ENCODE assay signal across 15 cellular contexts in the genomic region with DNA sequence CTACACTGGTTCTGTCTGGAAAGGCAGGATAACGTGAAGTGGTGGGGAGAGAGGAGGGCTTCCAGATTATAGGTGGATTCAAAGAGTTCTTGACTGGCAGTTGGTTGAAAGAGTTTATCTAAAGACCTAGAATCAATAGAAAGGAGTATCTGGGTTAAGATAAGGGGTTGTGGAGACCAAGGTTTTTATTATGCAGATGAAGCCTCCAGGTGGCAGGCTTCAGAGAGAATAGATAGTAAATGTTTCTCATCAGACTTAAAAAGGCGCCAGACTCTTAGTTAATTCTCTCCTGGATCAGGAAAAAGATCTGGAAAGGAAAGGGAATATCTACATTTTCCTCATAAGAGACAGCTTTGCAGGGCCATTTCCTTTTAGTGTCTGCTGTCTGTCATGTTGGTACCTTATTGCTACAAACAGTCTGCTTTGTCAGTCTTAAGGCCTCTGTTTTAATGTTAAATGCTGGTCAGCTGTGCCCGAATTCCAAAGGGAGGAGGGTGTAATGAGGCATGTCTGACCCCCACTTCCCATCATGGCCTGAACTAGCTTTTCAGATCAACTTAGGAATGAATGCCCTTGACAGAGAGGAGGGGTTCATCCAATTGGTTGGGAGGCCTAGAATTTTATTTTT.
A peak's percentile ranks its signal among the peaks of the same experiment; 100 is the strongest.
DNase-seq lines count a peak whose midpoint lies in the region; ATAC-seq and TF ChIP-seq lines count a peak whose summit lies in the region.
"Had no signal": no experiment of that assay in that cellular context is flagged by ENCODE, and none has a peak within 500 bp of the region (broad histone marks: within the 10 kb centered on the region; RNA-seq: fewer than 3 reads in every experiment).

No MANE protein-coding gene starts in this region.

- DNase-seq in NCI-H2107 treated with DMSO at 0.1 percent for 48 hours (lab: John Stamatoyannopoulos, UW; ENCODE audit: unreplicated experiment) (peak; percentile 18), NCI-H2107 (lab: John Stamatoyannopoulos, UW) (no peak), astrocyte of the hippocampus (ENCODE audit: low read depth, low spot score) (peak; percentile 10), kidney tubule cell (ENCODE audit: low spot score) (peak; percentile 47), neuronal stem cell (ENCODE audit: low spot score) (no peak), dorsolateral prefrontal cortex (no peak), DMS53 (lab: John Stamatoyannopoulos, UW) (no peak)
- DNase-seq: NCI-H146, NCI-H2171, NCI-H82, SHP77 had no signal

- WGBS in neuronal stem cell (ENCODE audit: extremely low coverage in 2 of 2, insufficient read length in 2 of 2, insufficient replicate concordance in 1 of 2), 2 donors = no CpG with 5 or more reads among the region's 3 CpGs

- no peak overlapping the region for H3K18ac ChIP-seq in neuronal stem cell (ENCODE audit: low read length)

- H3K4me3 ChIP-seq in neuronal stem cell (ENCODE audit: low read length in 2 of 2) = no peak overlapping the region
- no peak overlapping the region for H3K4me3 ChIP-seq in dorsolateral prefrontal cortex
- H3K4me3 ChIP-seq: HAP-1 had no signal

- no peak overlapping the region for H3K9ac ChIP-seq in neuronal stem cell (ENCODE audit: low read depth, low read length, poor library complexity)

- H3K27ac ChIP-seq in neuronal stem cell (replicated peaks; ENCODE audit: low read length) (no peak overlapping the region), dorsolateral prefrontal cortex (no peak overlapping the region)
- H3K27ac ChIP-seq: 22Rv1 had no signal

- no peak overlapping the region for H2BK15ac ChIP-seq in neuronal stem cell (ENCODE audit: low read length)

- no peak overlapping the region for H3K14ac ChIP-seq in neuronal stem cell (ENCODE audit: low read length)

- ATAC-seq in esophagus mucosa = no peak
- ATAC-seq: SK-N-SH treated with all-trans-retinoic acid at 6 μM for 48 hours had no signal

- TF ChIP-seq CTCF in dorsolateral prefrontal cortex (IDR thresholded peaks at IDR 0.05 in 54 of 56, conservative IDR thresholded peaks at IDR 0.05 in 2 of 56; ENCODE audit: low read depth in 1 of 56, partially characterized antibody in 56 of 56) = no peak

- no peak overlapping the region for H3K23ac ChIP-seq in neuronal stem cell (ENCODE audit: low read depth, low read length, poor library complexity)

- peaks cover 8% of the 10 kb centered on the region for H3K79me1 ChIP-seq in neuronal stem cell (ENCODE audit: low read depth, low read length)

- no peak overlapping the region for H2BK5ac ChIP-seq in neuronal stem cell (ENCODE audit: low read length)

- H2BK12ac ChIP-seq in neuronal stem cell (ENCODE audit: low read length) = no peak overlapping the region

- H2AK5ac ChIP-seq in neuronal stem cell (ENCODE audit: low read depth, low read length) = no peak overlapping the region

- H2AFZ ChIP-seq in neuronal stem cell (ENCODE audit: low read length) = no peak overlapping the region

- H3K27me3 ChIP-seq in neuronal stem cell (ENCODE audit: control insufficient read depth in 3 of 3, insufficient read depth in 3 of 3, low read depth in 1 of 3, low read length in 3 of 3) = peaks cover 0 to 8% (median 0%) of the 10 kb centered on the region in 3 experiments
- no peaks in the 10 kb centered on the region for H3K27me3 ChIP-seq in dorsolateral prefrontal cortex

- H3K4me2 ChIP-seq in neuronal stem cell (ENCODE audit: insufficient read depth, low read length, poor library complexity, severe bottlenecking) = no peak overlapping the region

- intact Hi-C loops in dorsolateral prefrontal cortex (cut with DNase I) = no loop called here

- no peak overlapping the region for H3K4ac ChIP-seq in neuronal stem cell (ENCODE audit: low read length)

- peaks cover 0 to 2% of the 10 kb centered on the region in 2 donors for H3K36me3 ChIP-seq in neuronal stem cell (replicated peaks in 1 of 2; ENCODE audit: control insufficient read depth in 2 of 2, insufficient read depth in 2 of 2, low read length in 2 of 2)
- H3K36me3 ChIP-seq: HAP-1 had no signal

- no peak overlapping the region for H4K91ac ChIP-seq in neuronal stem cell (ENCODE audit: low read depth, low read length, poor library complexity)

- peaks cover 7 to 9% of the 10 kb centered on the region in 2 donors for H3K4me1 ChIP-seq in neuronal stem cell (ENCODE audit: control insufficient read depth in 2 of 2, insufficient read depth in 1 of 2, low read depth in 1 of 2, low read length in 2 of 2)

- no peak overlapping the region for H2BK120ac ChIP-seq in neuronal stem cell (ENCODE audit: low read depth, low read length)

- no peak overlapping the region for H4K8ac ChIP-seq in neuronal stem cell (ENCODE audit: low read depth, low read length)

- peaks cover 5 to 7% of the 10 kb centered on the region in 2 donors for H3K9me3 ChIP-seq in neuronal stem cell (replicated peaks in 1 of 2; ENCODE audit: control insufficient read depth in 2 of 2, insufficient read depth in 1 of 2, low read depth in 1 of 2, low read length in 2 of 2)

Comparison
In these comparisons a context has a peak if more than half of its experiments do, and no peak if none do; other contexts are left out.
1. DNase-seq: peak in NCI-H2107 treated with DMSO at 0.1 percent for 48 hours (single experiment), astrocyte of the hippocampus (single experiment) and kidney tubule cell (single experiment); none in NCI-H2107 (single experiment), neuronal stem cell (single experiment), dorsolateral prefrontal cortex (0 of 10) and DMS53 (single experiment).